Comparison of ENCODE assay signal across 24 cellular contexts in the genomic region with DNA sequence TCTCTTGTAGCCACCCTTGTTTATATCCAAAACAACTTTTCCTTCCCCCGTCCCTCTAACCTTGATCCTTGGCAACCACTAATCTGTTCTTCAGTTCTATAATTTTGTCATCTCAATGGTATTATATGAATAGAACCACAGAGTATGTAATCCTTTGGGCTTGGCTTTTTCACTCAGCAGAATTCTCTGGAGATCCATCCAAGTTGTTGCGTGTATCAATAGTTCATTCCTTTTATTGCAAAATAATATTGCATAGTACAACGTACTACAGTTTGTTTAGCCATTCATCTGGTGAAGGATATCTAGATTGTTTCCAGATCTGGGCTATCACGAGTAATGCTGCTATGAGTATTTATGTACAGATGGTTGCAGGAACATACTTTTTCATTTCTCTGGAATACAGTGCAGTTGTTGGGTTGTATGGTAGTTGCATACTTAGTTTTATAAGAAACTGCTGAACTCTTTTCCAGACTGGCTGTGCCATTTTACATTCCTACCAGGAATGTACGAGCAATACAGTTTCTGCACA.
A peak's percentile ranks its signal among the peaks of the same experiment; 100 is the strongest.
DNase-seq lines count a peak whose midpoint lies in the region; ATAC-seq and TF ChIP-seq lines count a peak whose summit lies in the region.
"Had no signal": no experiment of that assay in that cellular context is flagged by ENCODE, and none has a peak within 500 bp of the region (broad histone marks: within the 10 kb centered on the region; RNA-seq: fewer than 3 reads in every experiment).

No MANE protein-coding gene starts in this region.

- peaks cover 15% of the 10 kb centered on the region for H3K4me1 ChIP-seq in adipocyte (ENCODE audit: control insufficient read depth, insufficient read depth, low read length)

- H3K4me3 ChIP-seq in AG10803 (ENCODE audit: low read length) (no peak overlapping the region), adipocyte (ENCODE audit: low read length) (no peak overlapping the region)
- H3K4me3 ChIP-seq: GM23338 had no signal

- TF ChIP-seq CTCF in AG10803 (conservative IDR thresholded peaks at IDR 0.05; ENCODE audit: low read length): no peak

- H3K36me3 ChIP-seq in adipocyte (ENCODE audit: control insufficient read depth, insufficient read depth, low read length, severe bottlenecking): no peaks in the 10 kb centered on the region
- H3K36me3 ChIP-seq: BE2C had no signal

- ATAC-seq in sciatic nerve (peak; percentile 45), GM18907 (IDR thresholded peaks at IDR 0.05; ENCODE audit: unreplicated experiment) (no peak)
- ATAC-seq: GM23338, HCT116, HepG2 had no signal

- intact Hi-C loops in sciatic nerve (cut with DNase I): no loop called here

- H3K9ac ChIP-seq in adipocyte (ENCODE audit: low read length): no peak overlapping the region

- H3K27me3 ChIP-seq in adipocyte (replicated peaks; ENCODE audit: control insufficient read depth, insufficient read depth, low read length): no peaks in the 10 kb centered on the region
- H3K27me3 ChIP-seq: BE2C had no signal

- peak; percentile 84 for DNase-seq in AG10803 (ENCODE audit: low read depth)
- peak; percentile 81 for DNase-seq in adipocyte (ENCODE audit: low read depth)
- DNase-seq in fibroblast of peridontal ligament (ENCODE audit: extremely low read depth): peak; percentile 54
- DNase-seq in sciatic nerve (ENCODE audit: low spot score): no peak
- DNase-seq in NCI-H2196 (lab: John Stamatoyannopoulos, UW; ENCODE audit: unreplicated experiment): no peak
- no peak for DNase-seq in ureter (ENCODE audit: low spot score)
- DNase-seq in H4 (ENCODE audit: low spot score): no peak
- DNase-seq: 8988T; BE2C; C1 segment of cervical spinal cord; CD4-positive, CD25-positive, alpha-beta regulatory T cell; CD8-positive, alpha-beta memory T cell; COR-L47; DMS 273 treated with DMSO at 0.1 percent for 48 hours; DMS53; DND-41; EL; H7; HFFc6; KBM-7 had no signal

- peaks cover 15% of the 10 kb centered on the region for H3K9me3 ChIP-seq in adipocyte (ENCODE audit: control insufficient read depth, low read length)

Comparison
In these comparisons a context has a peak if more than half of its experiments do, and no peak if none do; other contexts are left out.
1. DNase-seq: peak in AG10803 (single experiment), adipocyte (single experiment) and fibroblast of peridontal ligament (single experiment); none in sciatic nerve (single experiment), NCI-H2196 (single experiment), ureter (single experiment) and H4 (single experiment).